9 cellular contexts compared by ENCODE assay signal in the genomic region with DNA sequence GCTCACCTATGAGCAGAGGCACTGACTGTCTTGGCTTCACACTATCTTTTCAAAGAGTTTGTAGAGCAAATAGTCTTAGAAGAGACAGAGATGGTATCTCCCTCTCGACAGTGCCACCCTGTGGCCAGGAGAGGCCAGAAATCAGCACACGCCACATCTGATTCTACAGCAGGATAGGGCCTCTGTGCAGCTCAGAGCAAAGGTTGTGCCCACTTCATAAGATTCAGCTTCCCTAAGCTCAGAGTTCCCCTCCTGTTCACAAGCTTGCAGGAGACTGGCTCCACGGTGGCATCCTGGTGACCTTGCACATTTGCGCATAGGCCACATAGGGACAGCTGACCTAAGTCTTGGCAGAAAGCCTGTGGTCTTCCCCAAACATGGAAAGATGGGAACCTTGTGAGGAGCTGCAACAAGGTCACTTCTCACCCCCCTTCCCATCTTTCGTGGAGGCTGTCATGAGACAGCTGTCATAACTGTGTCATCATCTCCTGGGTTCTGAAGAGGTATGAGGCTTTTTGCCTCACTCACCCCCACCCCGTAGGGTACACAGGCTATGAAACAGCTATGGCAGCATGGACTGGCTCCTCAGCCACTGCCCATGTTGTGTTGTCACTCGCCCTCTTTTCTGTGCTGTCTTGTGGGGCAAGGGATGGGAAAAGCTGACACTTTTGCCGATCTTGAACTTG. TPM values are rescaled to one million over a fixed set of nuclear protein-coding genes. Genes with fewer than 3 reads are reported as not detected.
DNase-seq lines count a peak whose midpoint lies in the region; ATAC-seq and TF ChIP-seq lines count a peak whose summit lies in the region.
"Had no signal": no experiment of that assay in that cellular context is flagged by ENCODE, and none has a peak within 500 bp of the region (broad histone marks: within the 10 kb centered on the region; RNA-seq: fewer than 3 reads in every experiment).

No MANE protein-coding gene starts in this region.

- H3K4me1 ChIP-seq in HCT116 (ENCODE audit: control insufficient read depth in 1 of 2, insufficient read depth in 2 of 2, low read length in 2 of 2) (peaks cover 0 to 8% of the 10 kb centered on the region in 2 experiments; a peak in 2 of 4 replicates), OCI-LY3 (ENCODE audit: low read length) (no peaks in the 10 kb centered on the region), fibroblast of lung (ENCODE audit: control insufficient read depth, extremely low read depth, insufficient read depth, low read length) (no peaks in the 10 kb centered on the region), neutrophil (ENCODE audit: control insufficient read depth in 1 of 2, insufficient read depth in 1 of 2, low read depth in 1 of 2, low read length in 1 of 2) (no peaks in the 10 kb centered on the region), suprapubic skin (peaks cover 18% of the 10 kb centered on the region)

- H3K36me3 Mint-ChIP-seq in Calu3 (ENCODE audit: insufficient read depth, unreplicated experiment), result no peaks in the 10 kb centered on the region
- H3K36me3 Mint-ChIP-seq in activated T-cell treated with anti-CD3 and anti-CD28 coated beads, Interleukin-2, amount 50 U/mL, for 24 hours (ENCODE audit: low read depth), result no peaks in the 10 kb centered on the region

- POLR2A ChIA-PET in HCT116 (lab: Charles Lee), result interaction anchor here (0.9 kb wide), 1 partner anchor 117 kb away, joined by 3 read pairs; no protein-coding TSS in a partner anchor

- H4K20me1 ChIP-seq in HCT116 (ENCODE audit: insufficient read depth), result no peaks in the 10 kb centered on the region
- no peaks in the 10 kb centered on the region for H4K20me1 ChIP-seq in OCI-LY3 (ENCODE audit: insufficient read depth, low read length)
- H4K20me1 ChIP-seq in fibroblast of lung (ENCODE audit: control insufficient read depth, extremely low read depth, insufficient read depth, low read length), result no peaks in the 10 kb centered on the region

- peak; percentile 76 for TF ChIP-seq RAD21 in HCT116 (IDR thresholded peaks at IDR 0.05; ENCODE audit: low read depth)

- RAD21 ChIA-PET in HCT116 (lab: Charles Lee; ENCODE audit: low non-redundant PET in 1 of 2, low total read pairs in 2 of 2, uncharacterized antibody in 2 of 2, unreplicated experiment in 2 of 2), result interaction anchor here (0.7 to 1.3 kb wide), 4 partner anchors 114 to 270 kb away, joined by 3 read pairs; no protein-coding TSS in a partner anchor

- H3K79me2 ChIP-seq in HCT116 (ENCODE audit: insufficient read depth, low read length), result no peaks in the 10 kb centered on the region
- H3K79me2 ChIP-seq in OCI-LY3 (ENCODE audit: low read length), result no peaks in the 10 kb centered on the region
- H3K79me2 ChIP-seq in fibroblast of lung (ENCODE audit: control insufficient read depth, insufficient read depth, low read length), result no peaks in the 10 kb centered on the region

- no peaks in the 10 kb centered on the region for H3K9me3 ChIP-seq in HCT116 (ENCODE audit: control insufficient read depth in 1 of 2, insufficient read depth in 1 of 2, low read depth in 1 of 2, low read length in 2 of 2)
- no peaks in the 10 kb centered on the region for H3K9me3 ChIP-seq in OCI-LY3 (ENCODE audit: insufficient read depth, low read length)
- no peaks in the 10 kb centered on the region for H3K9me3 ChIP-seq in fibroblast of lung (ENCODE audit: control insufficient read depth, insufficient read depth, low read depth, low read length)
- H3K9me3 ChIP-seq in neutrophil, result no peaks in the 10 kb centered on the region
- H3K9me3 ChIP-seq in suprapubic skin, result no peaks in the 10 kb centered on the region

- no TSS peak for BruUV-seq in Calu3 (replicated peaks; lab: Mats Ljungman, UMichigan)
- BruUV-seq in HCT116 (replicated peaks; lab: Mats Ljungman, UMichigan), result no TSS peak

- H3K4me3 Mint-ChIP-seq in Calu3 (ENCODE audit: low read depth, unreplicated experiment), result no peak overlapping the region
- no peak overlapping the region for H3K4me3 Mint-ChIP-seq in activated T-cell treated with anti-CD3 and anti-CD28 coated beads, Interleukin-2, amount 50 U/mL, for 24 hours

- peak; percentile 79 for DNase-seq in Calu3
- DNase-seq in HCT116 (ENCODE audit: low read depth, low spot score), result peak; percentile 27
- DNase-seq in activated T-cell treated with anti-CD3 and anti-CD28 coated beads, Interleukin-2, amount 50 U/mL, for 24 hours, result peak; percentile 81
- DNase-seq in fibroblast of lung (ENCODE audit: low read depth in 2 of 2), result peak; percentile 12 to 13
- DNase-seq in suprapubic skin (ENCODE audit: low spot score in 2 of 2), result no peak

- H3K36me3 ChIP-seq in HCT116 (ENCODE audit: control insufficient read depth in 1 of 2, insufficient read depth in 2 of 2, low read length in 2 of 2) (no peaks in the 10 kb centered on the region), OCI-LY3 (replicated peaks; ENCODE audit: low read depth, low read length) (no peaks in the 10 kb centered on the region), fibroblast of lung (ENCODE audit: control insufficient read depth, insufficient read depth, low read length) (no peaks in the 10 kb centered on the region), neutrophil (no peaks in the 10 kb centered on the region), suprapubic skin (no peaks in the 10 kb centered on the region)

- H3K4me1 Mint-ChIP-seq in Calu3 (ENCODE audit: low read depth, unreplicated experiment), result peaks cover 64% of the 10 kb centered on the region
- H3K4me1 Mint-ChIP-seq in activated T-cell treated with anti-CD3 and anti-CD28 coated beads, Interleukin-2, amount 50 U/mL, for 24 hours (ENCODE audit: low read depth), result peaks cover 10% of the 10 kb centered on the region

- no peak for TF ChIP-seq EP300 in suprapubic skin (IDR thresholded peaks at IDR 0.05)

- H3K4me2 ChIP-seq in HCT116 (ENCODE audit: low read length) (no peak overlapping the region), OCI-LY3 (ENCODE audit: low read length) (no peak overlapping the region), fibroblast of lung (ENCODE audit: extremely low read depth, insufficient read depth, low read length) (no peak overlapping the region)

- H2AFZ ChIP-seq in HCT116 (ENCODE audit: low read depth, low read length, poor library complexity, severe bottlenecking) (peak overlapping the region; percentile 33), OCI-LY3 (ENCODE audit: low read depth, low read length) (no peak overlapping the region), fibroblast of lung (ENCODE audit: low read length) (no peak overlapping the region)

- no peak overlapping the region for H3K4me3 ChIP-seq in HCT116 (replicated peaks in 1 of 2; ENCODE audit: low read depth in 1 of 2, low read length in 2 of 2)
- no peak overlapping the region for H3K4me3 ChIP-seq in OCI-LY3 (ENCODE audit: low read length)
- no peak overlapping the region for H3K4me3 ChIP-seq in fibroblast of lung (replicated peaks in 1 of 4; ENCODE audit: control extremely low read depth in 1 of 4, insufficient read depth in 1 of 4, low read depth in 3 of 4, low read length in 4 of 4)
- H3K4me3 ChIP-seq in neutrophil (ENCODE audit: low read depth in 1 of 2, low read length in 1 of 2), result no peak overlapping the region
- H3K4me3 ChIP-seq in suprapubic skin, result no peak overlapping the region

- peak; percentile 81 for ATAC-seq in HCT116
- no peak for ATAC-seq in HG03139 (IDR thresholded peaks at IDR 0.05; ENCODE audit: unreplicated experiment)

- H3K27me3 ChIP-seq in HCT116 (ENCODE audit: insufficient read depth, low read length), result no peaks in the 10 kb centered on the region
- 0 out of 2 replicates have a peak, but pooled peaks cover 4% of the 10 kb centered on the region for H3K27me3 ChIP-seq in OCI-LY3 (ENCODE audit: low read depth, low read length)
- H3K27me3 ChIP-seq in fibroblast of lung (ENCODE audit: control insufficient read depth, insufficient read depth, low read length), result no peaks in the 10 kb centered on the region
- H3K27me3 ChIP-seq in neutrophil, result no peaks in the 10 kb centered on the region
- H3K27me3 ChIP-seq in suprapubic skin, result no peaks in the 10 kb centered on the region

- no peak overlapping the region for H3K9ac ChIP-seq in HCT116 (ENCODE audit: low read length)
- no peak overlapping the region for H3K9ac ChIP-seq in OCI-LY3 (ENCODE audit: low read length)
- H3K9ac ChIP-seq in fibroblast of lung (ENCODE audit: insufficient read depth, low read length), result no peak overlapping the region

- TF ChIP-seq CTCF in Calu3 (IDR thresholded peaks at IDR 0.05; ENCODE audit: unreplicated experiment) (peak; percentile 88), HCT116 (IDR thresholded peaks at IDR 0.05 in 2 of 3, conservative IDR thresholded peaks at IDR 0.05 in 1 of 3; ENCODE audit: borderline replicate concordance in 1 of 3, insufficient read depth in 1 of 3, low read depth in 2 of 3, low read length in 2 of 3) (peak; percentile 79 to 85 (median 82)), OCI-LY3 (IDR thresholded peaks at IDR 0.05; ENCODE audit: low read depth, low read length) (peak; percentile 97), fibroblast of lung (conservative IDR thresholded peaks at IDR 0.05 in 1 of 2, IDR thresholded peaks at IDR 0.05 in 1 of 2; ENCODE audit: low read depth in 1 of 2, low read length in 2 of 2) (peak; percentile 51 to 58), neutrophil (IDR thresholded peaks at IDR 0.05) (peak; percentile 27), suprapubic skin (IDR thresholded peaks at IDR 0.05) (peak; percentile 21 to 60)

- CTCF ChIA-PET in Calu3 (lab: Charles Lee), result interaction anchor here (0.5 to 5.5 kb wide), 11 partner anchors 18 to 225 kb away, joined by 3 to 97 read pairs (median 3); a partner anchor contains a TSS
- CTCF ChIA-PET in HCT116 (lab: Charles Lee), result interaction anchor here (0.7 to 4.7 kb wide), 18 partner anchors 10 to 276 kb away, joined by 3 to 46 read pairs (median 4); no protein-coding TSS in a partner anchor

- H3K9me2 ChIP-seq in HCT116 (ENCODE audit: insufficient read depth), result no peaks in the 10 kb centered on the region

- H3K9me3 Mint-ChIP-seq in Calu3 (ENCODE audit: low read depth, unreplicated experiment), result no peaks in the 10 kb centered on the region
- H3K9me3 Mint-ChIP-seq in activated T-cell treated with anti-CD3 and anti-CD28 coated beads, Interleukin-2, amount 50 U/mL, for 24 hours, result no peaks in the 10 kb centered on the region

- no peak overlapping the region for H3K27ac ChIP-seq in HCT116 (ENCODE audit: low read depth, low read length)
- H3K27ac ChIP-seq in OCI-LY3 (ENCODE audit: low read length), result no peak overlapping the region
- H3K27ac ChIP-seq in fibroblast of lung (ENCODE audit: insufficient read depth, low read length), result no peak overlapping the region
- no peak overlapping the region for H3K27ac ChIP-seq in neutrophil
- no peak overlapping the region for H3K27ac ChIP-seq in suprapubic skin

- WGBS in suprapubic skin, result 32% methylated on average over 6 of the region's 8 CpGs

- peaks cover 22% of the 10 kb centered on the region for H3K27me3 Mint-ChIP-seq in Calu3 (ENCODE audit: unreplicated experiment)
- H3K27me3 Mint-ChIP-seq in activated T-cell treated with anti-CD3 and anti-CD28 coated beads, Interleukin-2, amount 50 U/mL, for 24 hours, result no peaks in the 10 kb centered on the region

- TF ChIP-seq POLR2A in HCT116 (IDR thresholded peaks at IDR 0.05; ENCODE audit: borderline replicate concordance, extremely low read depth, insufficient read depth, insufficient read length) (no peak), suprapubic skin (IDR thresholded peaks at IDR 0.05) (no peak)

- no peak overlapping the region for H3K27ac Mint-ChIP-seq in Calu3 (ENCODE audit: unreplicated experiment)
- H3K27ac Mint-ChIP-seq in activated T-cell treated with anti-CD3 and anti-CD28 coated beads, Interleukin-2, amount 50 U/mL, for 24 hours, result no peak overlapping the region

- intact Hi-C loops in Calu3 (cut with micrococcal nuclease; ENCODE audit: unreplicated experiment), result loop anchor here (1.0 kb wide), 3 partner anchors 116 to 224 kb away; no protein-coding TSS in a partner anchor
- intact Hi-C loops in HCT116 (cut with micrococcal nuclease), result loop anchor here (1.0 to 5.0 kb wide), 5 partner anchors 116 to 524 kb away; no protein-coding TSS in a partner anchor

RNA-seq across cellular contexts. Expression of a gene that starts 3.0 kb away (rescaled TPM):
- not detected in 2 replicates for total RNA-seq in Calu3 (2022)
- total RNA-seq in HCT116 (2021; ENCODE audit: unreplicated experiment), result 0.20 TPM
- 0.07 TPM in 1 of 2 replicates, not detected in the other for polyA plus RNA-seq in HCT116 (2012)
- total RNA-seq in fibroblast of lung, result not detected in 2 replicates
- polyA plus RNA-seq in fibroblast of lung, result not detected in 2 replicates
- not detected in 2 replicates for polyA plus RNA-seq in fibroblast of lung (2012)
- not detected in 2 replicates for polyA minus RNA-seq in fibroblast of lung (ENCODE audit: low replicate concordance)
- 1 to 10 TPM in 1 of 4 donors, under 1 TPM in 1, not detected in 2; 0.55 to 1.2 TPM for total RNA-seq in suprapubic skin
- total RNA-seq: activated CD8-positive, alpha-beta memory T cell treated with anti-CD3 and anti-CD28 coated beads for 36 hours had no signal

Comparison
In these comparisons a context has a peak if more than half of its experiments do, and no peak if none do; other contexts are left out.
1. DNase-seq: peak in Calu3 (single experiment), HCT116 (single experiment), activated T-cell treated with anti-CD3 and anti-CD28 coated beads, Interleukin-2, amount 50 U/mL, for 24 hours (single experiment) and fibroblast of lung (2 of 2); none in suprapubic skin (0 of 2).
2. CTCF ChIP-seq: peak in every context shown above with its lines; median percentile 97 in OCI-LY3; 88 in Calu3; 82 in HCT116; 54 in fibroblast of lung; 40 in suprapubic skin; 27 in neutrophil.